Comparison of ENCODE assay signal across 8 cellular contexts in genomic region chr7:101856488-101857357, GRCh38. TPM values are rescaled to one million over a fixed set of nuclear protein-coding genes. Genes with fewer than 3 reads are reported as not detected.
DNase-seq lines count a peak whose midpoint lies in the region; ATAC-seq and TF ChIP-seq lines count a peak whose summit lies in the region.

No MANE protein-coding gene starts in this region.

- WGBS in upper lobe of left lung, 2 donors: 3 to 9% methylated on average over 30 to 32 of the region's 32 CpGs

- no peaks in the 10 kb centered on the region for H3K36me3 ChIP-seq in upper lobe of left lung

- peaks cover 40 to 59% (median 47%) of the 10 kb centered on the region in 4 donors for H3K4me1 ChIP-seq in upper lobe of left lung

- TF ChIP-seq CTCF in upper lobe of left lung (IDR thresholded peaks at IDR 0.05): peak; percentile 50 to 87 (median 78)

- no peak for TF ChIP-seq EP300 in upper lobe of left lung (IDR thresholded peaks at IDR 0.05)

- peak overlapping the region; percentile 90 to 93 (median 90) for H3K27ac ChIP-seq in upper lobe of left lung

- in situ Hi-C loops in Caki2 (cut with HindIII; ENCODE audit: low pct_unique_long_range_greater_than_20kb, low sequenced_read_pairs): no loop called here

- ATAC-seq in GM21390 (IDR thresholded peaks at IDR 0.05; ENCODE audit: unreplicated experiment) (peak; percentile 87), upper lobe of left lung (ENCODE audit: low FRiP score in 2 of 2) (peak; percentile 93 to 97)

- TF ChIP-seq POLR2A in upper lobe of left lung (IDR thresholded peaks at IDR 0.05): peak in 2 of 4 donors; percentile 26 to 50

- H3K9me3 ChIP-seq in upper lobe of left lung: no peaks in the 10 kb centered on the region

- H3K27me3 ChIP-seq in upper lobe of left lung: no peaks in the 10 kb centered on the region

- peak overlapping the region in 3 of 4 donors; percentile 31 to 48 (median 47) for H3K4me3 ChIP-seq in upper lobe of left lung

- DNase-seq in Caki2 (ENCODE audit: low read depth): peak; percentile 99
- DNase-seq in HUDEP-2 (lab: John Stamatoyannopoulos, UW; ENCODE audit: unreplicated experiment in 76 of 76): peak; percentile 54 to 98 (median 94)
- DNase-seq in SIG-M5 treated with dmso at 0.1 percent for 504 hours (lab: John Stamatoyannopoulos, UW; ENCODE audit: unreplicated experiment): peak; percentile 96
- DNase-seq in activated naive CD4-positive, alpha-beta T cell treated with Interleukin-2 at 50 U/mL for 16 hours: peak; percentile 79
- DNase-seq in globus pallidus (ENCODE audit: low spot score): peak; percentile 60
- DNase-seq in pons (ENCODE audit: low spot score): peak; percentile 82
- peak; percentile 96 to 98 for DNase-seq in upper lobe of left lung

RNA-seq across cellular contexts. Expression of gene CUX1, which starts 39.3 kb away (rescaled TPM):
- total RNA-seq in Caki2 (2014; rRNA removed; shearing (Covaris generic); ENCODE audit: low replicate concordance): 37.4 and 38.8 TPM in 2 replicates
- 100 to 1,000 TPM; 106 to 188 (median 115) TPM for total RNA-seq in upper lobe of left lung

Comparison
In these comparisons a context has a peak if more than half of its experiments do, and no peak if none do; other contexts are left out.
1. Peak in every context shown above with its lines: DNase-seq, ATAC-seq, H3K4me3 ChIP-seq and H3K27ac ChIP-seq.